In the genomic region with DNA sequence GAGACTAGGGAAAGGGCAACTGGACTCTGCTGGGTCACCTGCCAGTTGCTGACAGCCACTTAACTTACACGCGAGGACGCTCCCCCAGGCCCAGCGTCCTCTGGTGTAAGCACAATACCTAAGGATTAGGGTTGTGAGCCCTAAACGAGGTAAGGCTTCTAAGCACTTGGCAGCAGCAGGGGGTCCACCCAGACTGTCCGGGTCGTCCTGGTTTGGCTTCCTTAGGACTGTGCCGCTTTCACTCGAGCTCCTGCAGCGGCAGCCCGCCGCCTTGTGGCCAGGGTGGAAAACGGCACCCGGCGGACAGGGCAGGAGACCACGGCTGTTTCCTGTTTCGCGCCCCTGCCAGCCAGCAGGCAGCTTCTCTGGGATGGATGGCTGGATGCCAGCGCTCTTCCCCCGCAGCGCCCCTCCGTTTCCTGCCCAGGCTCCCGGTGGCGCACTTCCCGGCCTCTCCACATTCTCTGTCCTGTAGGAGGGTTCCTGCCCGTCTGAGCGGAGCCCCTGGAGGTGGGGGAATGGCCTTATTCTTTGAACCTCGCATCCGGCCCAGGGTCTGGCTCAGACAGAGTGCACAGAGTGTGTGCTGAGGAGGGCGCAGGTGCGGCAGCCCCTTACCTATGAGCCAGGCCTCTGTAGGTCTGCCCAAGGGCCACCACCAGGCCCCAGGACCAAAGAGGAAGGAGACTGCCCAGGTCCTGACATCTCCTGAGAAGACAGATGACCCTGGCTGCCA, we compare ENCODE assay signal across 1 cellular context.
TF ChIP-seq lines count a peak whose summit lies in the region.

No MANE protein-coding gene starts in this region.

TF ChIP-seq in GM23338, 12 proteins besides CTCF, POLR2A, EP300 and RAD21:
- TF ChIP-seq ZNF462 (CRISPR knock-in tag; IDR thresholded peaks at IDR 0.05): no peak
- TF ChIP-seq ZNF114 (CRISPR knock-in tag; IDR thresholded peaks at IDR 0.05): no peak
- TF ChIP-seq NANOG (IDR thresholded peaks at IDR 0.05; ENCODE audit: borderline replicate concordance): no peak
- no peak for TF ChIP-seq EZH2 (IDR thresholded peaks at IDR 0.05; ENCODE audit: low read depth, unreplicated experiment)
- no peak for TF ChIP-seq CREB1 (CRISPR knock-in tag; IDR thresholded peaks at IDR 0.05; ENCODE audit: low read depth)
- TF ChIP-seq, protein P1, sequence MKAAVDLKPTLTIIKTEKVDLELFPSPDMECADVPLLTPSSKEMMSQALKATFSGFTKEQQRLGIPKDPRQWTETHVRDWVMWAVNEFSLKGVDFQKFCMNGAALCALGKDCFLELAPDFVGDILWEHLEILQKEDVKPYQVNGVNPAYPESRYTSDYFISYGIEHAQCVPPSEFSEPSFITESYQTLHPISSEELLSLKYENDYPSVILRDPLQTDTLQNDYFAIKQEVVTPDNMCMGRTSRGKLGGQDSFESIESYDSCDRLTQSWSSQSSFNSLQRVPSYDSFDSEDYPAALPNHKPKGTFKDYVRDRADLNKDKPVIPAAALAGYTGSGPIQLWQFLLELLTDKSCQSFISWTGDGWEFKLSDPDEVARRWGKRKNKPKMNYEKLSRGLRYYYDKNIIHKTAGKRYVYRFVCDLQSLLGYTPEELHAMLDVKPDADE (IDR thresholded peaks at IDR 0.05): no peak
- TF ChIP-seq POLR2AphosphoS5 (IDR thresholded peaks at IDR 0.05; ENCODE audit: low read depth): no peak
- TF ChIP-seq REST (IDR thresholded peaks at IDR 0.05; ENCODE audit: unreplicated experiment): no peak
- TF ChIP-seq EZH2phosphoT487 (IDR thresholded peaks at IDR 0.05; ENCODE audit: unreplicated experiment): no peak
- no peak for TF ChIP-seq JUNB (IDR thresholded peaks at IDR 0.05; ENCODE audit: unreplicated experiment)
- no peak for TF ChIP-seq STAT1 (IDR thresholded peaks at IDR 0.05; ENCODE audit: unreplicated experiment)
- TF ChIP-seq ZNF331 (CRISPR knock-in tag; IDR thresholded peaks at IDR 0.05; ENCODE audit: low read depth): no peak
